Comparison of ENCODE assay signal across 8 cellular contexts in the genomic region with DNA sequence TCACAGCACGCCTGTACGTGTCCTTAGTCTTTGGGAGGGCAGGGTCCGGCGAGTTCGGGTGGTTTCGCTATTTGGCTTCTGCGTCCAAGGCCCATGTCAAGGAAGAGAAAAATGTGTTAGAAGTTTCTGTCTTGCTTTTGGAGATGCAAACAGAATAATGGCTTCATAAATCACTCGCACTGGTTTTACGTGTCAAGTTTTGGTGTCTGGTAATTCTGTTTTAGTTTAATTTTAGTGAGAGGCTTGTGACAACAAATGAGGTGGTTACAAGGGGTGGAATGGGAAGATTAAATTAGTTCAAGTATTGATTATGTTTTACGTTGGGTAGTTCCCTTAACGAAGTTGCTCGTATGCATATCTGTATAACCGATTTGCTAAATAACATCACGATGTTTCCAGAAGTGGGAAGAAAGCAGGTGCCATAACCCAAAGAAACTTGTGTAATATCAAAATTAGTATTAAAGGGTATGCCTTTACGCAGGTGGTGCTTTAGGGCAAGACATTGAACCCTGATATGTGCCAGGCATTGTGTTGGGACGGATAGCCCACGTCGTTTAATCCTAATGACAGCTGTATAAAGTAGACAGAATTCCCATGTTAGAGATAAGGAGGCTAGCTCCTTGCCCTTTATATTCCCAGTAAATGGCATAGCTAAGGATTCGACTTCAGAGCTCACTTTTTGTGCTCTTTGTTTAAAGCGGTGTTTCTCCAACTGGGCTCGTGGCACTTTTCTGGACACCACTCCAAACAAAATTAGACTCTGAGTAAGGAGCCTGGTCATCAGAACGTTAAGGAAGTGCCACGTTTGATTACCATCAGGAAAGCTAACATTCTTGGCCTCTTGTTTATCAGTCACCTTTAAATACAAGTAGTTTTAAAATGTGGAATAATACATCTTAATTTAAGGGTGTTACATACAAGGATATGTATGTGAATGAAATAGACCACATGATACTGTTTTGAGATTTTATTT. TPM values are rescaled to one million over a fixed set of nuclear protein-coding genes. Genes with fewer than 3 reads are reported as not detected.
DNase-seq lines count a peak whose midpoint lies in the region; ATAC-seq, FAIRE-seq and TF ChIP-seq lines count a peak whose summit lies in the region.

No MANE protein-coding gene starts in this region.

- no peak overlapping the region; the same call in 1 of the 2 replicates for H3K18ac ChIP-seq in IMR-90 (ENCODE audit: low read depth, low read length)

- WGBS in IMR-90 (ENCODE audit: extremely low coverage in 2 of 2, insufficient read length in 1 of 2), 2 experiments, result 75% methylated on average over 2 of the region's 23 CpGs; no CpG with 5 or more reads in 1 of the 2 experiments

- H2AK9ac ChIP-seq in IMR-90 (replicated peaks; ENCODE audit: low read depth, low read length, poor library complexity), result peak overlapping the region; percentile 94

- peak overlapping the region; percentile 86 for H3K9ac ChIP-seq in IMR-90 (ENCODE audit: low read depth, low read length)
- H3K9ac ChIP-seq in mucosa of stomach (ENCODE audit: low read length), result peak overlapping the region; percentile 90

- peaks cover 42% of the 10 kb centered on the region for H4K20me1 ChIP-seq in IMR-90 (ENCODE audit: insufficient read depth, low read length)

- H3K14ac ChIP-seq in IMR-90 (replicated peaks; ENCODE audit: low read depth, low read length), result peak overlapping the region; percentile 94

- in situ Hi-C loops in IMR-90 (cut with MboI; ENCODE audit: low sequenced_read_pairs), result no loop called here

- H3K36me3 ChIP-seq in IMR-90 (ENCODE audit: control insufficient read depth, insufficient read depth, low read length) (peaks cover 26% of the 10 kb centered on the region), mucosa of stomach (ENCODE audit: control insufficient read depth, insufficient read depth, low read length) (peaks cover 10% of the 10 kb centered on the region)

- H3K56ac ChIP-seq in IMR-90 (ENCODE audit: extremely low read depth, insufficient read depth, low read length), result peak overlapping the region; percentile 85

- no peak overlapping the region for H2BK120ac ChIP-seq in IMR-90 (ENCODE audit: low read depth, low read length)

- BruUV-seq in IMR-90 (replicated peaks; lab: Mats Ljungman, UMichigan), result TSS peak; percentile 76

- H3K4me1 ChIP-seq in IMR-90 (ENCODE audit: control insufficient read depth, insufficient read depth, low read length), result peaks cover 2% of the 10 kb centered on the region; the same call in 1 of the 2 replicates
- peaks cover 22% of the 10 kb centered on the region for H3K4me1 ChIP-seq in mucosa of stomach (ENCODE audit: control insufficient read depth, insufficient read depth, low read length)

- TF ChIP-seq POLR2A in IMR-90 (IDR thresholded peaks at IDR 0.05; ENCODE audit: low read depth, low read length), result no peak

- peak overlapping the region; percentile 70 for H2BK5ac ChIP-seq in IMR-90 (ENCODE audit: low read depth, low read length, poor library complexity, severe bottlenecking)

- no peaks in the 10 kb centered on the region for H3K9me3 ChIP-seq in IMR-90 (ENCODE audit: control insufficient read depth, insufficient read depth, low read length)
- H3K9me3 ChIP-seq in mucosa of stomach (ENCODE audit: control insufficient read depth, low read length), result no peaks in the 10 kb centered on the region

- no peaks in the 10 kb centered on the region; the same call in 1 of the 2 replicates for H3K9me1 ChIP-seq in IMR-90 (ENCODE audit: insufficient read depth, low read length)

- H3K27me3 ChIP-seq in IMR-90 (ENCODE audit: control insufficient read depth, insufficient read depth, low read length) (no peaks in the 10 kb centered on the region), mucosa of stomach (ENCODE audit: control insufficient read depth, insufficient read depth, low read length) (no peaks in the 10 kb centered on the region)

- peak; percentile 23 for FAIRE-seq in GM19239 (lab: Jason Lieb, UNC)
- no peak for FAIRE-seq in D721Med (lab: Jason Lieb, UNC)

- peak overlapping the region; percentile 90 for H2AFZ ChIP-seq in IMR-90 (replicated peaks; ENCODE audit: low read length, poor library complexity)

- peak overlapping the region; percentile 65 for H3K23ac ChIP-seq in IMR-90 (ENCODE audit: low read depth, low read length)

- intact Hi-C loops in IMR-90 (cut with micrococcal nuclease), result loop anchor here (1.0 kb wide), 1 partner anchor 30 kb away; no protein-coding TSS in a partner anchor

- DNase-seq in GM19239 (ENCODE audit: insufficient read length, low spot score), result no peak
- DNase-seq in IMR-90, result peak; percentile 21
- DNase-seq in caudate nucleus (lab: John Stamatoyannopoulos, UW), result no peak
- no peak for DNase-seq in NCI-H146 (lab: John Stamatoyannopoulos, UW)
- no peak for DNase-seq in D721Med (ENCODE audit: insufficient read length, low spot score)
- DNase-seq in NK-92 treated with Interleukin-12 subunit alpha and Interleukin-12 subunit beta, amount 100 ng/mL, for 24 hours (lab: John Stamatoyannopoulos, UW), result no peak
- no peak for DNase-seq in NCI-H748 treated with DMSO at 0.1 percent for 48 hours (lab: John Stamatoyannopoulos, UW)

- H3K79me1 ChIP-seq in IMR-90 (ENCODE audit: low read depth in 1 of 2, low read length in 2 of 2), result peaks cover 12 to 40% of the 10 kb centered on the region in 2 experiments

- H4K5ac ChIP-seq in IMR-90 (ENCODE audit: low read depth, low read length), result peak overlapping the region; percentile 85

- peak overlapping the region; percentile 69 for H3K27ac ChIP-seq in IMR-90 (ENCODE audit: insufficient read depth, low read length)
- peak overlapping the region; percentile 71 for H3K27ac ChIP-seq in caudate nucleus (ENCODE audit: low read depth, low read length)

- POLR2A ChIA-PET in IMR-90 (lab: Charles Lee; ENCODE audit: unreplicated experiment), result no interaction called here

- peak overlapping the region; percentile 72 to 86 for H4K8ac ChIP-seq in IMR-90 (ENCODE audit: low read depth in 2 of 2, low read length in 2 of 2)

- H2BK20ac ChIP-seq in IMR-90 (ENCODE audit: low read depth, low read length), result no peak overlapping the region

- CTCF ChIA-PET in IMR-90 (lab: Yijun Ruan, JAX), result interaction anchor here (0.6 kb wide), 1 partner anchor 439 kb away, joined by 4 read pairs; no protein-coding TSS in a partner anchor

- H3K4ac ChIP-seq in IMR-90 (ENCODE audit: low read depth, low read length), result peak overlapping the region; percentile 81

- TF ChIP-seq CTCF in IMR-90 (conservative IDR thresholded peaks at IDR 0.05; ENCODE audit: low read depth, low read length), result no peak
- no peak for TF ChIP-seq CTCF in D721Med (IDR thresholded peaks at IDR 0.05; ENCODE audit: insufficient read depth, missing control alignments)

- TF ChIP-seq RAD21 in IMR-90 (IDR thresholded peaks at IDR 0.05; ENCODE audit: low read length), result no peak

- ATAC-seq in IMR-90 (ENCODE audit: low read depth), result no peak; the same call in 1 of the 2 replicates

- H2AK5ac ChIP-seq in IMR-90 (ENCODE audit: low read depth, low read length), result peak overlapping the region; percentile 72

- H2BK15ac ChIP-seq in IMR-90 (ENCODE audit: low read depth, low read length), result no peak overlapping the region

- peak overlapping the region; percentile 100 for H3K4me2 ChIP-seq in IMR-90 (ENCODE audit: low read depth, low read length)

- dilution Hi-C loops in IMR-90 (cut with HindIII; ENCODE audit: low sequenced_read_pairs, unreplicated experiment), result no loop called here

- H3K4me3 ChIP-seq in IMR-90 (ENCODE audit: insufficient read depth, low read depth, low read length), result peak overlapping the region; percentile 78
- peak overlapping the region; percentile 96 for H3K4me3 ChIP-seq in mucosa of stomach (ENCODE audit: low read length)

- peak overlapping the region; percentile 68 for H4K91ac ChIP-seq in IMR-90 (ENCODE audit: insufficient read depth, low read depth, low read length)

TF ChIP-seq in IMR-90, 13 proteins besides CTCF, POLR2A, EP300 and RAD21 (continues in another document):
- TF ChIP-seq RFX5 (IDR thresholded peaks at IDR 0.05; ENCODE audit: low read depth, low read length) (no peak), FOS (IDR thresholded peaks at IDR 0.05; ENCODE audit: low read depth, low read length) (no peak), SMC3 (IDR thresholded peaks at IDR 0.05; ENCODE audit: low read depth, low read length) (no peak), USF2 (IDR thresholded peaks at IDR 0.05; ENCODE audit: low read depth, low read length) (no peak), RCOR1 (IDR thresholded peaks at IDR 0.05; ENCODE audit: insufficient replicate concordance, low read length) (no peak), MXI1 (IDR thresholded peaks at IDR 0.05; ENCODE audit: borderline replicate concordance, low read depth, low read length) (no peak; the same call in 1 of the 2 replicates), MAZ (IDR thresholded peaks at IDR 0.05; ENCODE audit: borderline replicate concordance, low read depth, low read length) (no peak), NFE2L2 (IDR thresholded peaks at IDR 0.05; ENCODE audit: low read depth, low read length) (no peak), CEBPB (IDR thresholded peaks at IDR 0.05; ENCODE audit: low read depth, low read length) (no peak), CHD1 (IDR thresholded peaks at IDR 0.05; ENCODE audit: low read depth, low read length) (no peak)
- TF ChIP-seq, protein P1, sequence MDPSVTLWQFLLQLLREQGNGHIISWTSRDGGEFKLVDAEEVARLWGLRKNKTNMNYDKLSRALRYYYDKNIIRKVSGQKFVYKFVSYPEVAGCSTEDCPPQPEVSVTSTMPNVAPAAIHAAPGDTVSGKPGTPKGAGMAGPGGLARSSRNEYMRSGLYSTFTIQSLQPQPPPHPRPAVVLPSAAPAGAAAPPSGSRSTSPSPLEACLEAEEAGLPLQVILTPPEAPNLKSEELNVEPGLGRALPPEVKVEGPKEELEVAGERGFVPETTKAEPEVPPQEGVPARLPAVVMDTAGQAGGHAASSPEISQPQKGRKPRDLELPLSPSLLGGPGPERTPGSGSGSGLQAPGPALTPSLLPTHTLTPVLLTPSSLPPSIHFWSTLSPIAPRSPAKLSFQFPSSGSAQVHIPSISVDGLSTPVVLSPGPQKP (IDR thresholded peaks at IDR 0.05; ENCODE audit: borderline replicate concordance, low read depth, low read length), result no peak

RNA-seq across cellular contexts. Expression of gene RPL34, which starts 0.8 kb away (rescaled TPM):
- 590 and 1,435 TPM in 2 replicates for total RNA-seq in IMR-90 (2012; rRNA removed)
- polyA plus RNA-seq in IMR-90 (2012; rRNA removed), result 1,750 and 2,037 TPM in 2 replicates
- 1,118 and 2,262 TPM in 2 replicates for polyA plus RNA-seq in IMR-90 (2012; cell fraction: cytosol; rRNA removed)
- polyA plus RNA-seq in IMR-90 (2012; cell fraction: nucleus; rRNA removed; ENCODE audit: low replicate concordance), result 121 and 956 TPM in 2 replicates

RNA-seq across cellular contexts. Expression of gene OSTC, which starts 29.2 kb away (rescaled TPM):
- 479 and 13,576 TPM in 2 replicates for total RNA-seq in IMR-90 (2012; rRNA removed)
- polyA plus RNA-seq in IMR-90 (2012; rRNA removed), result 131 and 173 TPM in 2 replicates
- polyA plus RNA-seq in IMR-90 (2012; cell fraction: cytosol; rRNA removed), result 110 and 190 TPM in 2 replicates
- 18.7 and 66.9 TPM in 2 replicates for polyA plus RNA-seq in IMR-90 (2012; cell fraction: nucleus; rRNA removed; ENCODE audit: low replicate concordance)
